In genomic region chr2:209230560-209230959, GRCh38 we compare ENCODE assay signal across 6 cellular contexts.
"Had no signal": no experiment of that assay in that cellular context is flagged by ENCODE, and none has a peak within 500 bp of the region (broad histone marks: within the 10 kb centered on the region; RNA-seq: fewer than 3 reads in every experiment).

No MANE protein-coding gene starts in this region.

- H3K4me3 ChIP-seq: K562 had no signal

- DNase-seq: IMR-90, KBM-7, KG1 had no signal

- ATAC-seq: K562 had no signal

- FAIRE-seq: HTR-8/SVneo, K562 had no signal

- H3K27ac ChIP-seq: HL-60 had no signal
